18 cellular contexts compared by ENCODE assay signal in genomic region chr13:108830916-108831315, GRCh38.
"Had no signal": no experiment of that assay in that cellular context is flagged by ENCODE, and none has a peak within 500 bp of the region (broad histone marks: within the 10 kb centered on the region; RNA-seq: fewer than 3 reads in every experiment).

No MANE protein-coding gene starts in this region.

- H3K27me3 ChIP-seq: MG63 had no signal

- H3K27ac ChIP-seq: HL-60, RWPE1 had no signal

- H3K4me3 ChIP-seq: MG63 had no signal

- DNase-seq: KBM-7, MG63, NCI-H1092 treated with DMSO at 0.1 percent for 48 hours, NCI-H1436, NCI-H187, NCI-H2029, NCI-H2081 treated with DMSO at 0.1 percent for 48 hours, NCI-H2171, NCI-H226, NCI-H446, NCI-H510A, NCI-H524 treated with DMSO at 0.1 percent for 48 hours, SHP77, SK-N-SH, SW 1271, T-cell had no signal

- H3K36me3 ChIP-seq: MG63 had no signal
